In genomic region chr12:116559080-116559329, GRCh38 we compare ENCODE assay signal across 1 cellular context.
TF ChIP-seq lines count a peak whose summit lies in the region.

No MANE protein-coding gene starts in this region.

TF ChIP-seq in GM12878, 131 proteins besides CTCF, POLR2A, EP300 and RAD21 (continued from another document):
- TF ChIP-seq SMAD1 (IDR thresholded peaks at IDR 0.05; ENCODE audit: low read depth, partially characterized antibody) (no peak), ZSCAN29 (IDR thresholded peaks at IDR 0.05) (no peak), NR2C1 (IDR thresholded peaks at IDR 0.05) (no peak), NFIC (IDR thresholded peaks at IDR 0.05; ENCODE audit: low read depth, low read length) (peak; percentile 58; the same call in 1 of the 2 replicates), JUNB (IDR thresholded peaks at IDR 0.05) (peak; percentile 55), TCF7 (IDR thresholded peaks at IDR 0.05; ENCODE audit: borderline replicate concordance) (no peak), ATF7 (IDR thresholded peaks at IDR 0.05; ENCODE audit: low read depth) (no peak), CREB1 (IDR thresholded peaks at IDR 0.05; ENCODE audit: low read depth) (peak; percentile 36; the same call in 1 of the 2 replicates), MTA3 (IDR thresholded peaks at IDR 0.05; ENCODE audit: borderline replicate concordance, low read length) (no peak), FOXM1 (IDR thresholded peaks at IDR 0.05; ENCODE audit: low read depth, low read length) (peak; percentile 90; the same call in 1 of the 2 replicates), BCL3 (IDR thresholded peaks at IDR 0.05; ENCODE audit: borderline replicate concordance, insufficient read depth, low read depth, low read length, poor library complexity, severe bottlenecking) (peak; percentile 56), BCL11A (IDR thresholded peaks at IDR 0.05; ENCODE audit: low read depth, low read length) (peak; percentile 69; the same call in 1 of the 2 replicates), ZBED1 (IDR thresholded peaks at IDR 0.05; ENCODE audit: borderline replicate concordance) (0 out of 2 replicates have a peak, but pooled peaks have one; percentile 68), RAD51 (IDR thresholded peaks at IDR 0.05) (no peak), IRF4 (IDR thresholded peaks at IDR 0.05; ENCODE audit: low read depth, low read length) (no peak)
- TF ChIP-seq, protein P1, sequence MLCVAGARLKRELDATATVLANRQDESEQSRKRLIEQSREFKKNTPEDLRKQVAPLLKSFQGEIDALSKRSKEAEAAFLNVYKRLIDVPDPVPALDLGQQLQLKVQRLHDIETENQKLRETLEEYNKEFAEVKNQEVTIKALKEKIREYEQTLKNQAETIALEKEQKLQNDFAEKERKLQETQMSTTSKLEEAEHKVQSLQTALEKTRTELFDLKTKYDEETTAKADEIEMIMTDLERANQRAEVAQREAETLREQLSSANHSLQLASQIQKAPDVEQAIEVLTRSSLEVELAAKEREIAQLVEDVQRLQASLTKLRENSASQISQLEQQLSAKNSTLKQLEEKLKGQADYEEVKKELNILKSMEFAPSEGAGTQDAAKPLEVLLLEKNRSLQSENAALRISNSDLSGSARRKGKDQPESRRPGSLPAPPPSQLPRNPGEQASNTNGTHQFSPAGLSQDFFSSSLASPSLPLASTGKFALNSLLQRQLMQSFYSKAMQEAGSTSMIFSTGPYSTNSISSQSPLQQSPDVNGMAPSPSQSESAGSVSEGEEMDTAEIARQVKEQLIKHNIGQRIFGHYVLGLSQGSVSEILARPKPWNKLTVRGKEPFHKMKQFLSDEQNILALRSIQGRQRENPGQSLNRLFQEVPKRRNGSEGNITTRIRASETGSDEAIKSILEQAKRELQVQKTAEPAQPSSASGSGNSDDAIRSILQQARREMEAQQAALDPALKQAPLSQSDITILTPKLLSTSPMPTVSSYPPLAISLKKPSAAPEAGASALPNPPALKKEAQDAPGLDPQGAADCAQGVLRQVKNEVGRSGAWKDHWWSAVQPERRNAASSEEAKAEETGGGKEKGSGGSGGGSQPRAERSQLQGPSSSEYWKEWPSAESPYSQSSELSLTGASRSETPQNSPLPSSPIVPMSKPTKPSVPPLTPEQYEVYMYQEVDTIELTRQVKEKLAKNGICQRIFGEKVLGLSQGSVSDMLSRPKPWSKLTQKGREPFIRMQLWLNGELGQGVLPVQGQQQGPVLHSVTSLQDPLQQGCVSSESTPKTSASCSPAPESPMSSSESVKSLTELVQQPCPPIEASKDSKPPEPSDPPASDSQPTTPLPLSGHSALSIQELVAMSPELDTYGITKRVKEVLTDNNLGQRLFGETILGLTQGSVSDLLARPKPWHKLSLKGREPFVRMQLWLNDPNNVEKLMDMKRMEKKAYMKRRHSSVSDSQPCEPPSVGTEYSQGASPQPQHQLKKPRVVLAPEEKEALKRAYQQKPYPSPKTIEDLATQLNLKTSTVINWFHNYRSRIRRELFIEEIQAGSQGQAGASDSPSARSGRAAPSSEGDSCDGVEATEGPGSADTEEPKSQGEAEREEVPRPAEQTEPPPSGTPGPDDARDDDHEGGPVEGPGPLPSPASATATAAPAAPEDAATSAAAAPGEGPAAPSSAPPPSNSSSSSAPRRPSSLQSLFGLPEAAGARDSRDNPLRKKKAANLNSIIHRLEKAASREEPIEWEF (IDR thresholded peaks at IDR 0.05; ENCODE audit: insufficient replicate concordance, low read depth, low read length) = peak; percentile 42
- TF ChIP-seq, protein P2, sequence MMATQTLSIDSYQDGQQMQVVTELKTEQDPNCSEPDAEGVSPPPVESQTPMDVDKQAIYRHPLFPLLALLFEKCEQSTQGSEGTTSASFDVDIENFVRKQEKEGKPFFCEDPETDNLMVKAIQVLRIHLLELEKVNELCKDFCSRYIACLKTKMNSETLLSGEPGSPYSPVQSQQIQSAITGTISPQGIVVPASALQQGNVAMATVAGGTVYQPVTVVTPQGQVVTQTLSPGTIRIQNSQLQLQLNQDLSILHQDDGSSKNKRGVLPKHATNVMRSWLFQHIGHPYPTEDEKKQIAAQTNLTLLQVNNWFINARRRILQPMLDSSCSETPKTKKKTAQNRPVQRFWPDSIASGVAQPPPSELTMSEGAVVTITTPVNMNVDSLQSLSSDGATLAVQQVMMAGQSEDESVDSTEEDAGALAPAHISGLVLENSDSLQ (IDR thresholded peaks at IDR 0.05) = no peak
